29 cellular contexts compared by ENCODE assay signal in the genomic region with DNA sequence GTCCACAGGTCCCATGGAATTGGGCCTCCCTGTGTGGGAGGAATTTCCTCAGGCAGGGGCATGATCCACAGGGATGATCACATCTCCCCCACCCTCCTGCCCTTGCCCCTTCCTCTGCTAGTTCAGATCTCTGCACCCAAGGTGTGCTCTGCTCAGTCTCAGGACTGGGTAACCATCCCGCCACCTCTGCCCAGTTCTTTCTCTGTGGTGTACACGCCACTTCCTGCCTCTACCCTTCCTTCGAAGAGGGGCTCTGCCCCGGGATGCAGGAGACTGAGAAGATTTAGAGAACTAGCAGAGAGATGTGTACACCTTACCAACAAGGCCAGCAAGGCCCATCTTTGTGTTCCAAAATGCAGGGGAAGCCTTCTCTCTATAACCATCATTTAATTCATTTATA.
"Had no signal": no experiment of that assay in that cellular context is flagged by ENCODE, and none has a peak within 500 bp of the region (broad histone marks: within the 10 kb centered on the region; RNA-seq: fewer than 3 reads in every experiment).

No MANE protein-coding gene starts in this region.

- H3K4me1 Mint-ChIP-seq: activated naive CD8-positive, alpha-beta T cell treated with anti-CD3 and anti-CD28 coated beads, Interleukin-2, amount 50 U/mL, for 24 hours had no signal

- ATAC-seq: activated CD8-positive, alpha-beta T cell treated with anti-CD3 and anti-CD28 coated beads, Interleukin-2, amount 10 ng/mL, durations not matched to agents 7 days and 5 days; activated naive CD4-positive, alpha-beta T cell treated with anti-CD3 and anti-CD28 coated beads, Interleukin-2, amount 50 U/mL, for 72 hours; activated naive CD8-positive, alpha-beta T cell treated with anti-CD3 and anti-CD28 coated beads, Interleukin-2, amount 50 U/mL, for 24 hours; body of pancreas; Panc1; Right ventricle myocardium inferior had no signal

- H3K27me3 ChIP-seq: ascending aorta, body of pancreas, cardiac muscle cell had no signal

- DNase-seq: activated CD4-positive, alpha-beta T cell treated with anti-CD3 and anti-CD28 coated beads, Interleukin-2, amount 50 U/mL, for 1 hour; activated CD4-positive, CD25-positive, alpha-beta regulatory T cell; activated CD8-positive, alpha-beta memory T cell treated with anti-CD3 and anti-CD28 coated beads, Interleukin-2, amount 50 U/mL, for 48 hours; activated CD8-positive, alpha-beta T cell treated with anti-CD3 and anti-CD28 coated beads, Interleukin-2, amount 10 ng/mL, durations not matched to agents 7 days and 5 days; activated naive CD8-positive, alpha-beta T cell treated with anti-CD3 and anti-CD28 coated beads, Interleukin-2, amount 50 U/mL, for 24 hours; activated T-cell treated with anti-CD3 and anti-CD28 coated beads, Interleukin-2, amount 50 U/mL, for 1 hour; amniotic stem cell; body of pancreas; MV-4-11; NCI-H1092 treated with DMSO at 0.1 percent for 48 hours; NCI-H1417 treated with DMSO at 0.1 percent for 48 hours; NCI-H1694; NCI-H2029; NCI-H2107; NCI-H2171 treated with DMSO at 0.1 percent for 48 hours; NCI-H226; NCI-H526 treated with DMSO at 0.1 percent for 48 hours; NCI-H82; NK-92 treated with Interleukin-12 subunit alpha and Interleukin-12 subunit beta, amount 100 ng/mL, for 24 hours; OCI-M1; RPMI8226; T-helper 1 cell had no signal

- H3K4me3 Mint-ChIP-seq: activated CD8-positive, alpha-beta T cell treated with anti-CD3 and anti-CD28 coated beads, Interleukin-2, amount 10 ng/mL, durations not matched to agents 7 days and 5 days; activated naive CD8-positive, alpha-beta T cell treated with anti-CD3 and anti-CD28 coated beads, Interleukin-2, amount 50 U/mL, for 24 hours had no signal

- H3K36me3 ChIP-seq: ascending aorta, cardiac muscle cell had no signal

- H3K4me3 ChIP-seq: ascending aorta, body of pancreas, cardiac muscle cell, SK-N-MC had no signal

- H3K27ac Mint-ChIP-seq: activated CD8-positive, alpha-beta T cell treated with anti-CD3 and anti-CD28 coated beads, Interleukin-2, amount 10 ng/mL, durations not matched to agents 7 days and 5 days; activated naive CD8-positive, alpha-beta T cell treated with anti-CD3 and anti-CD28 coated beads, Interleukin-2, amount 50 U/mL, for 24 hours had no signal

- H3K4me1 ChIP-seq: ascending aorta, body of pancreas had no signal

- H3K9me3 ChIP-seq: ascending aorta, body of pancreas had no signal

- H3K27ac ChIP-seq: ascending aorta, body of pancreas, cardiac muscle cell, SK-N-MC, VCaP had no signal

- H3K9me3 Mint-ChIP-seq: activated naive CD4-positive, alpha-beta T cell treated with anti-CD3 and anti-CD28 coated beads, Interleukin-2, amount 50 U/mL, for 72 hours; activated naive CD8-positive, alpha-beta T cell treated with anti-CD3 and anti-CD28 coated beads, Interleukin-2, amount 50 U/mL, for 24 hours had no signal

- H3K36me3 Mint-ChIP-seq: activated naive CD4-positive, alpha-beta T cell treated with anti-CD3 and anti-CD28 coated beads, Interleukin-2, amount 50 U/mL, for 72 hours had no signal

- H3K27me3 Mint-ChIP-seq: activated naive CD8-positive, alpha-beta T cell treated with anti-CD3 and anti-CD28 coated beads, Interleukin-2, amount 50 U/mL, for 24 hours had no signal
